37 cellular contexts compared by ENCODE assay signal in genomic region chr5:6845856-6846255, GRCh38.
"Had no signal": no experiment of that assay in that cellular context is flagged by ENCODE, and none has a peak within 500 bp of the region (broad histone marks: within the 10 kb centered on the region; RNA-seq: fewer than 3 reads in every experiment).

No MANE protein-coding gene starts in this region.

- H3K36me3 Mint-ChIP-seq: activated CD4-positive, alpha-beta memory T cell treated with anti-CD3 and anti-CD28 coated beads for 36 hours; activated naive CD4-positive, alpha-beta T cell treated with anti-CD3 and anti-CD28 coated beads, Interleukin-2, amount 10 ng/mL, durations not matched to agents 7 days and 5 days; activated naive CD4-positive, alpha-beta T cell treated with anti-CD3 and anti-CD28 coated beads, Interleukin-2, amount 50 U/mL, for 24 hours; activated naive CD8-positive, alpha-beta T cell; activated naive CD8-positive, alpha-beta T cell treated with anti-CD3 and anti-CD28 coated beads, Interleukin-2, amount 10 ng/mL, durations not matched to agents 7 days and 5 days; brain had no signal

- H3K27me3 Mint-ChIP-seq: activated B cell treated with CpG ODN at 0.5 μM for 24 hours; activated CD8-positive, alpha-beta T cell treated with anti-CD3 and anti-CD28 coated beads for 36 hours; activated naive CD4-positive, alpha-beta T cell treated with anti-CD3 and anti-CD28 coated beads, Interleukin-2, amount 50 U/mL, for 24 hours; activated naive CD8-positive, alpha-beta T cell treated with anti-CD3 and anti-CD28 coated beads, Interleukin-2, amount 50 U/mL, for 24 hours; central memory CD8-positive, alpha-beta T cell had no signal

- H3K4me1 Mint-ChIP-seq: activated B cell treated with CpG ODN at 0.5 μM for 24 hours; activated naive CD8-positive, alpha-beta T cell treated with anti-CD3 and anti-CD28 coated beads, Interleukin-2, amount 10 ng/mL, durations not matched to agents 7 days and 5 days; central memory CD8-positive, alpha-beta T cell had no signal

- H3K9me3 ChIP-seq: ascending aorta had no signal

- H3K4me1 ChIP-seq: ascending aorta had no signal

- H3K27ac Mint-ChIP-seq: activated B cell treated with CpG ODN at 0.5 μM for 24 hours; activated CD4-positive, alpha-beta memory T cell treated with anti-CD3 and anti-CD28 coated beads for 36 hours; activated CD4-positive, alpha-beta T cell treated with anti-CD3 and anti-CD28 coated beads, Interleukin-2, amount 10 ng/mL, durations not matched to agents 24 days and 14 days; activated CD8-positive, alpha-beta T cell treated with anti-CD3 and anti-CD28 coated beads for 36 hours; activated naive CD4-positive, alpha-beta T cell treated with anti-CD3 and anti-CD28 coated beads, Interleukin-2, amount 10 ng/mL, durations not matched to agents 7 days and 5 days; activated naive CD4-positive, alpha-beta T cell treated with anti-CD3 and anti-CD28 coated beads, Interleukin-2, amount 50 U/mL, for 24 hours; activated naive CD8-positive, alpha-beta T cell; activated naive CD8-positive, alpha-beta T cell treated with anti-CD3 and anti-CD28 coated beads, Interleukin-2, amount 10 ng/mL, durations not matched to agents 7 days and 5 days; activated naive CD8-positive, alpha-beta T cell treated with anti-CD3 and anti-CD28 coated beads, Interleukin-2, amount 50 U/mL, for 24 hours; activated T-helper 2 cell treated with anti-CD3 and anti-CD28 coated beads, Interferon-gamma antibody, Interleukin-2, Interleukin-4, amounts not matched to agents 10 μg/mL and 5 μg/mL and 100 μg/mL, durations not matched to agents 14 hours and 24 hours and 36 hours; T-helper 1 cell treated with Interleukin-12 subunit alpha and Interleukin-12 subunit beta and Interleukin-4 antibody, amounts not matched to agents 30 μg/mL and 1 μg/mL, for 36 hours; T-helper 2 cell treated with Interferon-gamma antibody and Interleukin-4, amounts not matched to agents 5 μg/mL and 100 μg/mL, for 36 hours had no signal

- H3K27me3 ChIP-seq: ascending aorta, cardiac muscle cell had no signal

- ATAC-seq: activated CD8-positive, alpha-beta T cell treated with anti-CD3 and anti-CD28 coated beads for 36 hours; activated naive CD8-positive, alpha-beta T cell treated with anti-CD3 and anti-CD28 coated beads, Interleukin-2, amount 50 U/mL, for 24 hours had no signal

- DNase-seq: activated B cell treated with CpG ODN at 0.5 μM for 24 hours; activated CD4-positive, alpha-beta memory T cell treated with anti-CD3 and anti-CD28 coated beads for 36 hours; activated CD4-positive, alpha-beta T cell treated with anti-CD3 and anti-CD28 coated beads for 4 hours; activated CD4-positive, alpha-beta T cell treated with anti-CD3 and anti-CD28 coated beads, Interleukin-2, amount 10 ng/mL, durations not matched to agents 24 days and 14 days; activated CD4-positive, alpha-beta T cell treated with anti-CD3 and anti-CD28 coated beads, Interleukin-2, amount 50 U/mL, for 1 hour; activated CD4-positive, alpha-beta T cell treated with anti-CD3 and anti-CD28 coated beads, Interleukin-2, amount 50 U/mL, for 4 hours; activated CD4-positive, CD25-positive, alpha-beta regulatory T cell treated with anti-CD3 and anti-CD28 coated beads, Interleukin-2, amount 50 U/mL, for 72 hours; activated CD8-positive, alpha-beta memory T cell treated with anti-CD3 and anti-CD28 coated beads, Interleukin-2, amount 50 U/mL, for 4 hours; activated CD8-positive, alpha-beta T cell treated with anti-CD3 and anti-CD28 coated beads for 36 hours; activated effector memory CD4-positive, alpha-beta T cell treated with Interleukin-2 at 50 U/mL for 16 hours; activated gamma-delta T cell; activated naive CD4-positive, alpha-beta T cell treated with anti-CD3 and anti-CD28 coated beads, Interleukin-2, amount 10 ng/mL, durations not matched to agents 7 days and 5 days; activated naive CD4-positive, alpha-beta T cell treated with Interleukin-2 at 50 U/mL for 16 hours; activated naive CD8-positive, alpha-beta T cell treated with anti-CD3 and anti-CD28 coated beads, Interleukin-2, amount 10 ng/mL, durations not matched to agents 7 days and 5 days; activated naive CD8-positive, alpha-beta T cell treated with anti-CD3 and anti-CD28 coated beads, Interleukin-2, amount 50 U/mL, for 24 hours; activated T-cell treated with anti-CD3 and anti-CD28 coated beads for 4 hours; activated T-cell treated with anti-CD3 and anti-CD28 coated beads, Interleukin-2, amount 50 U/mL, for 1 hour; activated T-cell treated with anti-CD3 and anti-CD28 coated beads, Interleukin-2, amount 50 U/mL, for 48 hours; amygdala; anterior cingulate cortex; caudate nucleus; cerebellar nuclear complex; T-helper 1 cell; T-helper 2 cell; T-helper 9 cell had no signal

- H3K36me3 ChIP-seq: ascending aorta, cardiac muscle cell had no signal

- H3K4me3 ChIP-seq: ascending aorta, cardiac muscle cell had no signal

- H3K9me3 Mint-ChIP-seq: activated B cell treated with CpG ODN at 0.5 μM for 24 hours; activated CD4-positive, alpha-beta memory T cell treated with anti-CD3 and anti-CD28 coated beads for 36 hours; activated CD4-positive, alpha-beta T cell treated with anti-CD3 and anti-CD28 coated beads, Interleukin-2, amount 10 ng/mL, durations not matched to agents 24 days and 14 days; activated CD8-positive, alpha-beta T cell treated with anti-CD3 and anti-CD28 coated beads for 36 hours; activated naive CD4-positive, alpha-beta T cell treated with anti-CD3 and anti-CD28 coated beads, Interleukin-2, amount 50 U/mL, for 24 hours; activated naive CD8-positive, alpha-beta T cell treated with anti-CD3 and anti-CD28 coated beads, Interleukin-2, amount 50 U/mL, for 24 hours; central memory CD8-positive, alpha-beta T cell; T-helper 1 cell treated with Interleukin-12 subunit alpha and Interleukin-12 subunit beta and Interleukin-4 antibody, amounts not matched to agents 30 μg/mL and 1 μg/mL, for 36 hours; T-helper 2 cell treated with Interferon-gamma antibody and Interleukin-4, amounts not matched to agents 5 μg/mL and 100 μg/mL, for 36 hours had no signal

- H3K4me3 Mint-ChIP-seq: activated B cell treated with CpG ODN at 0.5 μM for 24 hours; activated CD4-positive, alpha-beta memory T cell treated with anti-CD3 and anti-CD28 coated beads for 36 hours; activated CD4-positive, alpha-beta T cell treated with anti-CD3 and anti-CD28 coated beads, Interleukin-2, amount 10 ng/mL, durations not matched to agents 24 days and 14 days; activated CD8-positive, alpha-beta T cell treated with anti-CD3 and anti-CD28 coated beads for 36 hours; activated naive CD4-positive, alpha-beta T cell treated with anti-CD3 and anti-CD28 coated beads, Interleukin-2, amount 10 ng/mL, durations not matched to agents 7 days and 5 days; activated naive CD4-positive, alpha-beta T cell treated with anti-CD3 and anti-CD28 coated beads, Interleukin-2, amount 50 U/mL, for 24 hours; activated naive CD8-positive, alpha-beta T cell; activated naive CD8-positive, alpha-beta T cell treated with anti-CD3 and anti-CD28 coated beads, Interleukin-2, amount 10 ng/mL, durations not matched to agents 7 days and 5 days; activated naive CD8-positive, alpha-beta T cell treated with anti-CD3 and anti-CD28 coated beads, Interleukin-2, amount 50 U/mL, for 24 hours; brain; central memory CD8-positive, alpha-beta T cell; T-helper 1 cell treated with Interleukin-12 subunit alpha and Interleukin-12 subunit beta and Interleukin-4 antibody, amounts not matched to agents 30 μg/mL and 1 μg/mL, for 36 hours; T-helper 2 cell treated with Interferon-gamma antibody and Interleukin-4, amounts not matched to agents 5 μg/mL and 100 μg/mL, for 36 hours had no signal

- FAIRE-seq: bronchial epithelial cell, TTC549 had no signal

- H3K27ac ChIP-seq: ascending aorta, cardiac muscle cell, VCaP had no signal
